ENCODE assay signal across 40 cellular contexts in the genomic region with DNA sequence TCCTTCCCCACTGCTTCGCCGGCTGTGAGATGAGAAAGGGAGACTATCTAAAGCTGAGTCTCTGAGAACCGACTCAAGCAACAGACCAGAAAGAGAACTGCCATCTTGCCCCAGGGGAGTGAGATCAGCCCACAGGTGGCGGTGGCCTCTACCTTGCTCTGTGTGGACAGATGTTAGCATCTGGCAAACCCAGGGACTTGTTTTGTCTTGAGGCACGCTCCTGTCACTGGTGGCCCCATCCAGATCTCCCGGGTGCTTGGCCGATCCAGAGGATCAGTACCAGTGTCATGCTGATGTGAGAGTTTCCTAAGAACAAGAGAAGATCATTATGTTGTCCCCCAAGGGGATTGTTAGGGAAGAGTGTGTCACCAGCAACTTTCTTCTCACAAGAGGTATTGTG.
"Had no signal": no experiment of that assay in that cellular context is flagged by ENCODE, and none has a peak within 500 bp of the region (broad histone marks: within the 10 kb centered on the region; RNA-seq: fewer than 3 reads in every experiment).

No MANE protein-coding gene starts in this region.

- H3K27ac Mint-ChIP-seq: activated CD4-positive, alpha-beta memory T cell treated with anti-CD3 and anti-CD28 coated beads for 36 hours; activated CD4-positive, alpha-beta T cell treated with anti-CD3 and anti-CD28 coated beads for 36 hours; activated CD4-positive, alpha-beta T cell treated with anti-CD3 and anti-CD28 coated beads, Interleukin-2, amount 10 ng/mL, durations not matched to agents 24 days and 14 days; activated CD8-positive, alpha-beta T cell treated with anti-CD3 and anti-CD28 coated beads for 36 hours; activated naive CD4-positive, alpha-beta T cell treated with anti-CD3 and anti-CD28 coated beads for 36 hours; activated naive CD4-positive, alpha-beta T cell treated with anti-CD3 and anti-CD28 coated beads, Interleukin-2, amount 50 U/mL, for 72 hours; activated naive CD8-positive, alpha-beta T cell treated with anti-CD3 and anti-CD28 coated beads for 36 hours; activated T-cell treated with anti-CD3 and anti-CD28 coated beads, Interleukin-2, amount 50 U/mL, for 72 hours; activated T-helper 1 cell treated with anti-CD3 and anti-CD28 coated beads, Interleukin-12 subunit alpha, Interleukin-12 subunit beta, Interleukin-2, Interleukin-4 antibody, amounts not matched to agents 30 ng/mL and 10 ng/mL and 1 ng/mL, durations not matched to agents 14 hours and 24 hours and 36 hours; activated T-helper 17 cell treated with anti-CD3 and anti-CD28 coated beads, Interleukin-2, amount 50 U/mL, for 72 hours; T-helper 1 cell treated with Interleukin-12 subunit alpha and Interleukin-12 subunit beta and Interleukin-4 antibody, amounts not matched to agents 30 μg/mL and 1 μg/mL, for 36 hours; T-helper 2 cell treated with Interferon-gamma antibody and Interleukin-4, amounts not matched to agents 5 μg/mL and 100 μg/mL, for 36 hours had no signal

- H3K27me3 Mint-ChIP-seq: activated CD4-positive, alpha-beta T cell treated with anti-CD3 and anti-CD28 coated beads, Interleukin-2, amount 10 ng/mL, durations not matched to agents 24 days and 14 days had no signal

- H3K9me3 Mint-ChIP-seq: activated CD4-positive, alpha-beta memory T cell treated with anti-CD3 and anti-CD28 coated beads for 36 hours; activated CD4-positive, alpha-beta T cell treated with anti-CD3 and anti-CD28 coated beads, Interleukin-2, amount 10 ng/mL, durations not matched to agents 24 days and 14 days; activated CD8-positive, alpha-beta T cell treated with anti-CD3 and anti-CD28 coated beads for 36 hours; activated naive CD4-positive, alpha-beta T cell treated with anti-CD3 and anti-CD28 coated beads for 36 hours; activated naive CD4-positive, alpha-beta T cell treated with anti-CD3 and anti-CD28 coated beads, Interleukin-2, amount 50 U/mL, for 72 hours; activated naive CD8-positive, alpha-beta T cell treated with anti-CD3 and anti-CD28 coated beads for 36 hours; activated T-cell treated with anti-CD3 and anti-CD28 coated beads, Interleukin-2, amount 50 U/mL, for 4 hours; activated T-helper 1 cell treated with anti-CD3 and anti-CD28 coated beads, Interleukin-12 subunit alpha, Interleukin-12 subunit beta, Interleukin-2, Interleukin-4 antibody, amounts not matched to agents 30 ng/mL and 10 ng/mL and 1 ng/mL, durations not matched to agents 14 hours and 24 hours and 36 hours; activated T-helper 17 cell treated with anti-CD3 and anti-CD28 coated beads, Interleukin-2, amount 50 U/mL, for 72 hours; central memory CD8-positive, alpha-beta T cell; T-helper 1 cell treated with Interleukin-12 subunit alpha and Interleukin-12 subunit beta and Interleukin-4 antibody, amounts not matched to agents 30 μg/mL and 1 μg/mL, for 36 hours; T-helper 2 cell treated with Interferon-gamma antibody and Interleukin-4, amounts not matched to agents 5 μg/mL and 100 μg/mL, for 36 hours had no signal

- H3K27ac ChIP-seq: adrenal gland, body of pancreas, cardiac muscle cell, VCaP had no signal

- H3K27me3 ChIP-seq: adrenal gland, body of pancreas, cardiac muscle cell had no signal

- DNase-seq: activated CD4-positive, alpha-beta memory T cell treated with anti-CD3 and anti-CD28 coated beads for 36 hours; activated CD4-positive, alpha-beta T cell treated with anti-CD3 and anti-CD28 coated beads for 1 hour; activated CD4-positive, alpha-beta T cell treated with anti-CD3 and anti-CD28 coated beads for 36 hours; activated CD4-positive, alpha-beta T cell treated with anti-CD3 and anti-CD28 coated beads, Interleukin-2, amount 10 ng/mL, durations not matched to agents 24 days and 14 days; activated CD4-positive, alpha-beta T cell treated with anti-CD3 and anti-CD28 coated beads, Interleukin-2, amount 50 U/mL, for 1 hour; activated CD4-positive, alpha-beta T cell treated with anti-CD3 and anti-CD28 coated beads, Interleukin-2, amount 50 U/mL, for 4 hours; activated CD4-positive, CD25-positive, alpha-beta regulatory T cell; activated CD8-positive, alpha-beta memory T cell treated with anti-CD3 and anti-CD28 coated beads, Interleukin-2, amount 50 U/mL, for 4 hours; activated CD8-positive, alpha-beta T cell treated with anti-CD3 and anti-CD28 coated beads for 36 hours; activated effector memory CD4-positive, alpha-beta T cell treated with anti-CD3 and anti-CD28 coated beads, Interleukin-2, amount 50 U/mL, for 16 hours; activated gamma-delta T cell treated with Interleukin-2 at 50 U/mL for 16 hours; activated naive CD4-positive, alpha-beta T cell; activated naive CD4-positive, alpha-beta T cell treated with anti-CD3 and anti-CD28 coated beads for 36 hours; activated naive CD4-positive, alpha-beta T cell treated with anti-CD3 and anti-CD28 coated beads, Interleukin-2, amount 50 U/mL, for 16 hours; activated naive CD8-positive, alpha-beta T cell treated with anti-CD3 and anti-CD28 coated beads for 36 hours; activated T-cell treated with anti-CD3 and anti-CD28 coated beads for 4 hours; activated T-cell treated with anti-CD3 and anti-CD28 coated beads, Interleukin-2, amount 50 U/mL, for 1 hour; activated T-cell treated with anti-CD3 and anti-CD28 coated beads, Interleukin-2, amount 50 U/mL, for 4 hours; activated T-cell treated with anti-CD3 and anti-CD28 coated beads, Interleukin-2, amount 50 U/mL, for 72 hours; adrenal gland; amniotic stem cell; aorta; body of pancreas; caudate nucleus; cerebellar nuclear complex; T-helper 1 cell; T-helper 2 cell; T-helper 9 cell had no signal

- H3K4me1 Mint-ChIP-seq: activated CD4-positive, alpha-beta T cell treated with anti-CD3 and anti-CD28 coated beads for 36 hours; activated CD4-positive, alpha-beta T cell treated with anti-CD3 and anti-CD28 coated beads, Interleukin-2, amount 10 ng/mL, durations not matched to agents 24 days and 14 days; activated naive CD8-positive, alpha-beta T cell treated with anti-CD3 and anti-CD28 coated beads for 36 hours; activated T-helper 17 cell treated with anti-CD3 and anti-CD28 coated beads, Interleukin-2, amount 50 U/mL, for 72 hours; central memory CD8-positive, alpha-beta T cell had no signal

- ATAC-seq: activated CD4-positive, alpha-beta T cell treated with anti-CD3 and anti-CD28 coated beads for 36 hours; activated CD4-positive, CD25-positive, alpha-beta regulatory T cell treated with anti-CD3 and anti-CD28 coated beads, Interleukin-2, amount 50 U/mL, for 24 hours; activated CD8-positive, alpha-beta T cell treated with anti-CD3 and anti-CD28 coated beads for 36 hours; activated naive CD4-positive, alpha-beta T cell treated with anti-CD3 and anti-CD28 coated beads, Interleukin-2, amount 50 U/mL, for 72 hours; activated T-cell treated with anti-CD3 and anti-CD28 coated beads, Interleukin-2, amount 50 U/mL, for 4 hours; activated T-cell treated with anti-CD3 and anti-CD28 coated beads, Interleukin-2, amount 50 U/mL, for 72 hours; activated T-helper 17 cell treated with anti-CD3 and anti-CD28 coated beads, Interleukin-2, amount 50 U/mL, for 72 hours; body of pancreas had no signal

- H3K4me3 Mint-ChIP-seq: activated CD4-positive, alpha-beta memory T cell treated with anti-CD3 and anti-CD28 coated beads for 36 hours; activated CD4-positive, alpha-beta T cell treated with anti-CD3 and anti-CD28 coated beads for 36 hours; activated CD4-positive, alpha-beta T cell treated with anti-CD3 and anti-CD28 coated beads, Interleukin-2, amount 10 ng/mL, durations not matched to agents 24 days and 14 days; activated CD8-positive, alpha-beta T cell treated with anti-CD3 and anti-CD28 coated beads for 36 hours; activated naive CD4-positive, alpha-beta T cell treated with anti-CD3 and anti-CD28 coated beads for 36 hours; activated naive CD8-positive, alpha-beta T cell treated with anti-CD3 and anti-CD28 coated beads for 36 hours; activated T-cell treated with anti-CD3 and anti-CD28 coated beads, Interleukin-2, amount 50 U/mL, for 4 hours; activated T-cell treated with anti-CD3 and anti-CD28 coated beads, Interleukin-2, amount 50 U/mL, for 72 hours; activated T-helper 1 cell treated with anti-CD3 and anti-CD28 coated beads, Interleukin-12 subunit alpha, Interleukin-12 subunit beta, Interleukin-2, Interleukin-4 antibody, amounts not matched to agents 30 ng/mL and 10 ng/mL and 1 ng/mL, durations not matched to agents 14 hours and 24 hours and 36 hours; activated T-helper 17 cell treated with anti-CD3 and anti-CD28 coated beads, Interleukin-2, amount 50 U/mL, for 72 hours; central memory CD8-positive, alpha-beta T cell; T-helper 1 cell treated with Interleukin-12 subunit alpha and Interleukin-12 subunit beta and Interleukin-4 antibody, amounts not matched to agents 30 μg/mL and 1 μg/mL, for 36 hours; T-helper 2 cell treated with Interferon-gamma antibody and Interleukin-4, amounts not matched to agents 5 μg/mL and 100 μg/mL, for 36 hours had no signal

- H3K4me3 ChIP-seq: adrenal gland, body of pancreas, cardiac muscle cell had no signal

- H3K36me3 ChIP-seq: adrenal gland, cardiac muscle cell had no signal

- FAIRE-seq: astrocyte, bronchial epithelial cell, TTC549 had no signal

- H3K4me1 ChIP-seq: adrenal gland, body of pancreas had no signal

- H3K9me3 ChIP-seq: adrenal gland, body of pancreas had no signal

- H3K36me3 Mint-ChIP-seq: activated CD4-positive, alpha-beta memory T cell treated with anti-CD3 and anti-CD28 coated beads for 36 hours; activated naive CD4-positive, alpha-beta T cell treated with anti-CD3 and anti-CD28 coated beads, Interleukin-2, amount 50 U/mL, for 72 hours; activated naive CD8-positive, alpha-beta T cell treated with anti-CD3 and anti-CD28 coated beads for 36 hours had no signal
